Comparison of ENCODE assay signal across 21 cellular contexts in genomic region chr7:128708235-128708634, GRCh38. TPM values are rescaled to one million over a fixed set of nuclear protein-coding genes. Genes with fewer than 3 reads are reported as not detected.
DNase-seq lines count a peak whose midpoint lies in the region; ATAC-seq and TF ChIP-seq lines count a peak whose summit lies in the region.
"Had no signal": no experiment of that assay in that cellular context is flagged by ENCODE, and none has a peak within 500 bp of the region (broad histone marks: within the 10 kb centered on the region; RNA-seq: fewer than 3 reads in every experiment).

No MANE protein-coding gene starts in this region.

- TF ChIP-seq CTCF in GM23338 (conservative IDR thresholded peaks at IDR 0.05; ENCODE audit: low read depth in 2 of 2) (no peak), WTC11 (IDR thresholded peaks at IDR 0.05) (no peak), foreskin keratinocyte (conservative IDR thresholded peaks at IDR 0.05) (no peak), adrenal gland (IDR thresholded peaks at IDR 0.05) (no peak)

- H3K9me3 ChIP-seq in mesodermal cell (ENCODE audit: control insufficient read depth, low read length) (peaks cover 6% of the 10 kb centered on the region), adrenal gland (replicated peaks in 1 of 3) (no peaks in the 10 kb centered on the region)
- H3K9me3 ChIP-seq: SJSA1 had no signal

- H3K27me3 ChIP-seq in GM23338 (ENCODE audit: insufficient read depth) (no peaks in the 10 kb centered on the region), foreskin keratinocyte (no peaks in the 10 kb centered on the region), adrenal gland (no peaks in the 10 kb centered on the region)
- H3K27me3 ChIP-seq: SJSA1 had no signal

- H4K20me1 ChIP-seq in GM23338 (replicated peaks; ENCODE audit: insufficient read depth) = no peaks in the 10 kb centered on the region

- H3K36me3 ChIP-seq in GM23338 (ENCODE audit: insufficient read depth) (no peaks in the 10 kb centered on the region), mesodermal cell (ENCODE audit: control insufficient read depth, insufficient read depth, low read length) (no peaks in the 10 kb centered on the region), adrenal gland (replicated peaks in 1 of 2) (no peaks in the 10 kb centered on the region)
- H3K36me3 ChIP-seq: HAP-1, SJSA1 had no signal

- no peak for TF ChIP-seq POLR2A in adrenal gland (IDR thresholded peaks at IDR 0.05)

- intact Hi-C loops in adrenal gland (cut with DNase I) = no loop called here

- peak overlapping the region; percentile 29; the same call in 1 of the 2 replicates for H3K4me2 ChIP-seq in GM23338

- no peak overlapping the region for H3K4me3 Mint-ChIP-seq in GM23338
- no peak overlapping the region for H3K4me3 Mint-ChIP-seq in WTC11

- no peaks in the 10 kb centered on the region for H3F3A ChIP-seq in GM23338 (replicated peaks; ENCODE audit: low read depth)

- peaks cover 9% of the 10 kb centered on the region for H3K4me1 Mint-ChIP-seq in GM23338
- peaks cover 22% of the 10 kb centered on the region for H3K4me1 Mint-ChIP-seq in WTC11

- H2AFZ ChIP-seq in GM23338 = peak overlapping the region; percentile 38; the same call in 1 of the 2 replicates

- peak; percentile 24 for DNase-seq in GM23338 (ENCODE audit: low spot score)
- no peak for DNase-seq in WTC11 (ENCODE audit: low spot score)
- DNase-seq in foreskin keratinocyte = peak in 1 of 2 donors; percentile 80
- DNase-seq in adrenal gland = no peak
- DNase-seq in cerebellar nuclear complex (lab: John Stamatoyannopoulos, UW) = no peak
- no peak for DNase-seq in SHP77 treated with DMSO at 0.1 percent for 48 hours (lab: John Stamatoyannopoulos, UW)
- no peak for DNase-seq in EL
- DNase-seq: GF-D8, KG1, NCI-H1092 treated with DMSO at 0.1 percent for 48 hours, NCI-H146, NCI-H2029 treated with DMSO at 0.1 percent for 48 hours, NCI-H345, NCI-H526, OCI-M1 had no signal

- no peaks in the 10 kb centered on the region for H3K79me2 ChIP-seq in GM23338 (replicated peaks; ENCODE audit: insufficient read depth)

- POLR2A ChIA-PET in WTC11 (lab: Charles Lee) = interaction anchor here (0.6 kb wide), 1 partner anchor 260 kb away, joined by 3 read pairs; no protein-coding TSS in a partner anchor

- ATAC-seq in GM23338 (peak; percentile 77), WTC11 (0 out of 2 replicates have a peak, but pooled peaks have one; percentile 34), foreskin keratinocyte (peak; percentile 79)

- no peak overlapping the region for H3K27ac Mint-ChIP-seq in GM23338
- peak overlapping the region; percentile 75; the same call in 1 of the 2 replicates for H3K27ac Mint-ChIP-seq in WTC11

- H3K36me3 Mint-ChIP-seq in GM23338 (ENCODE audit: low read depth) (no peaks in the 10 kb centered on the region), WTC11 (no peaks in the 10 kb centered on the region)

- H3K9me3 Mint-ChIP-seq in GM23338 = no peaks in the 10 kb centered on the region
- peaks cover 6% of the 10 kb centered on the region; the same call in 1 of the 2 replicates for H3K9me3 Mint-ChIP-seq in WTC11

- no peaks in the 10 kb centered on the region for H3K9me2 ChIP-seq in GM23338 (ENCODE audit: insufficient read depth)

- H3K27me3 Mint-ChIP-seq in GM23338 (ENCODE audit: insufficient read depth, low read depth, poor library complexity) (no peaks in the 10 kb centered on the region), WTC11 (ENCODE audit: low read depth) (0 out of 2 replicates have a peak, but pooled peaks cover 3% of the 10 kb centered on the region)

- 67 to 90% methylated on average over 1 to 2 of the region's 3 CpGs for WGBS in mesodermal cell (ENCODE audit: insufficient coverage in 2 of 2), 2 experiments
- 93 to 95% (median 93%) methylated on average over 3 of the region's 3 CpGs for WGBS in adrenal gland, 4 donors

- H3K4me3 ChIP-seq in GM23338 (no peak overlapping the region), mesodermal cell (ENCODE audit: extremely low read depth, insufficient read depth, low read length, poor library complexity, severe bottlenecking) (no peak overlapping the region), adrenal gland (no peak overlapping the region)
- H3K4me3 ChIP-seq: HAP-1, SJSA1 had no signal

- peak overlapping the region; percentile 51 for H3K27ac ChIP-seq in GM23338 (ENCODE audit: low read depth)
- H3K27ac ChIP-seq in foreskin keratinocyte = peak overlapping the region; percentile 48
- peak overlapping the region; percentile 3 for H3K27ac ChIP-seq in mesodermal cell (ENCODE audit: low read depth, low read length, severe bottlenecking)
- no peak overlapping the region for H3K27ac ChIP-seq in adrenal gland
- H3K27ac ChIP-seq: C4-2B, HL-60, SJSA1 had no signal

- H3K4me1 ChIP-seq in GM23338 (ENCODE audit: insufficient read depth) (peaks cover 11% of the 10 kb centered on the region; the same call in 1 of the 2 replicates), foreskin keratinocyte (peaks cover 19% of the 10 kb centered on the region), mesodermal cell (ENCODE audit: control insufficient read depth, insufficient read depth, low read length, poor library complexity, severe bottlenecking) (peaks cover 34% of the 10 kb centered on the region), adrenal gland (replicated peaks in 1 of 2) (no peaks in the 10 kb centered on the region)

- CTCF ChIA-PET in WTC11 (lab: Charles Lee) = interaction anchor here (0.9 to 1.9 kb wide), 5 partner anchors 10 to 249 kb away, joined by 3 to 7 read pairs (median 4); partner anchors contain the start of gene GARIN1A

TF ChIP-seq in GM23338, 12 proteins besides CTCF, POLR2A, EP300 and RAD21 (continues in another document):
- no peak for TF ChIP-seq STAT1 (IDR thresholded peaks at IDR 0.05; ENCODE audit: unreplicated experiment)
- TF ChIP-seq ETS1 (IDR thresholded peaks at IDR 0.05) = no peak
- TF ChIP-seq ZNF114 (CRISPR knock-in tag; IDR thresholded peaks at IDR 0.05) = no peak

TF ChIP-seq in WTC11, 78 proteins besides CTCF, POLR2A, EP300 and RAD21 (continues in another document):
- TF ChIP-seq OVOL2 (CRISPR knock-in tag; IDR thresholded peaks at IDR 0.05; ENCODE audit: borderline replicate concordance) (no peak), ELF4 (CRISPR knock-in tag; IDR thresholded peaks at IDR 0.05; ENCODE audit: low read depth) (no peak), ZNF138 (CRISPR knock-in tag; conservative IDR thresholded peaks at IDR 0.05) (no peak), SMAD4 (CRISPR knock-in tag; IDR thresholded peaks at IDR 0.05) (no peak), PRDM15 (CRISPR knock-in tag; IDR thresholded peaks at IDR 0.05) (no peak), USF2 (CRISPR knock-in tag; IDR thresholded peaks at IDR 0.05) (no peak), MYBL2 (CRISPR knock-in tag; IDR thresholded peaks at IDR 0.05) (no peak), ZNF423 (CRISPR knock-in tag; IDR thresholded peaks at IDR 0.05) (no peak), RELA (CRISPR knock-in tag; IDR thresholded peaks at IDR 0.05; ENCODE audit: borderline replicate concordance) (no peak)

RNA-seq across cellular contexts. Expression of gene CALU, which starts 30.9 kb away (rescaled TPM):
- total RNA-seq in GM23338 (2014; rRNA removed; shearing (Covaris generic)) = 179 and 180 TPM in 2 replicates
- 113 and 136 TPM in 2 replicates for polyA plus RNA-seq in GM23338 (2016; fragmentation: Nextera tagmentation; extraction: Ambion mirVana)
- total RNA-seq in WTC11 (2021) = 150 to 163 TPM (median 159 TPM) in 3 replicates
- 195 and 229 TPM in 2 replicates for total RNA-seq in foreskin keratinocyte
- polyA plus RNA-seq in foreskin keratinocyte = 89.2 and 94.6 TPM in 2 replicates
- polyA plus RNA-seq in mesodermal cell (2013, experiment 1 of 2) = 453 TPM
- polyA plus RNA-seq in mesodermal cell (2013, experiment 2 of 2) = 454 TPM
- 100 to 1,000 TPM in 2 of 8 donors, 10 to 100 TPM in 6; 56.7 to 151 (median 86.9) TPM for total RNA-seq in adrenal gland
- 100 to 1,000 TPM in 1 of 3 donors, 10 to 100 TPM in 2; 16.0 to 199 (median 27.1) TPM for polyA plus RNA-seq in adrenal gland

RNA-seq across cellular contexts. Expression of gene GARIN1A, which starts 36.1 kb away (rescaled TPM):
- total RNA-seq in GM23338 (2014; rRNA removed; shearing (Covaris generic)) = 0.12 TPM in 1 of 2 replicates, not detected in the other
- 0.10 TPM in 1 of 2 replicates, not detected in the other for polyA plus RNA-seq in GM23338 (2016; fragmentation: Nextera tagmentation; extraction: Ambion mirVana)
- total RNA-seq in WTC11 (2021) = 0.14 to 0.15 TPM in 2 of 3 replicates, not detected in the other
- 0.11 and 0.71 TPM in 2 replicates for total RNA-seq in foreskin keratinocyte
- 0.07 and 0.10 TPM in 2 replicates for polyA plus RNA-seq in foreskin keratinocyte
- polyA plus RNA-seq in mesodermal cell (2013, experiment 1 of 2) = 0.26 TPM
- 0.40 TPM for polyA plus RNA-seq in mesodermal cell (2013, experiment 2 of 2)
- total RNA-seq in adrenal gland = 1 to 10 TPM in 6 of 8 donors, under 1 TPM in 2; 0.28 to 3.8 (median 1.8) TPM
- polyA plus RNA-seq in adrenal gland = 1 to 10 TPM; 2.1 to 6.4 (median 4.8) TPM
- total RNA-seq: A172 had no signal

Comparison
In these comparisons a context has a peak if more than half of its experiments do, and no peak if none do; other contexts are left out.
1. H3K27ac ChIP-seq: peak in GM23338 (single experiment), foreskin keratinocyte (single experiment) and mesodermal cell (single experiment); none in adrenal gland (0 of 5).
2. Peak in every context shown above with its lines, with median percentiles within 50 percentile points of each other: ATAC-seq.